16 cellular contexts compared by ENCODE assay signal in genomic region chr3:95172144-95172543, GRCh38.
"Had no signal": no experiment of that assay in that cellular context is flagged by ENCODE, and none has a peak within 500 bp of the region (broad histone marks: within the 10 kb centered on the region; RNA-seq: fewer than 3 reads in every experiment).

No MANE protein-coding gene starts in this region.

- H3K36me3 ChIP-seq: esophagus squamous epithelium, gastroesophageal sphincter, right atrium auricular region had no signal

- H3K9me3 ChIP-seq: esophagus squamous epithelium, gastroesophageal sphincter, right atrium auricular region had no signal

- ATAC-seq: gastroesophageal sphincter, left colon, left ventricle myocardium superior had no signal

- H3K27ac Mint-ChIP-seq: immature natural killer cell, naive B cell, nephron had no signal

- H3K4me3 Mint-ChIP-seq: immature natural killer cell, naive B cell, nephron had no signal

- DNase-seq: effector memory CD4-positive, alpha-beta T cell; esophagus squamous epithelium; foreskin fibroblast; immature natural killer cell; left colon; left ventricle myocardium superior; naive B cell; small intestine; stimulated activated CD4-positive, alpha-beta T cell treated with anti-CD3 and anti-CD28 coated beads, Interleukin-12 subunit alpha, Interleukin-12 subunit beta, amount 100 ng/mL, for 4 hours; stimulated activated naive CD4-positive, alpha-beta T cell treated with Interleukin-2 at 50 U/mL for 16 hours; trophoblast cell had no signal

- H3K4me1 Mint-ChIP-seq: immature natural killer cell, naive B cell, nephron had no signal

- H3K36me3 Mint-ChIP-seq: immature natural killer cell, naive B cell had no signal

- H3K27ac ChIP-seq: epithelial cell of prostate, esophagus squamous epithelium, gastroesophageal sphincter, right atrium auricular region had no signal

- H3K4me1 ChIP-seq: esophagus squamous epithelium, gastroesophageal sphincter, right atrium auricular region had no signal

- H3K9me3 Mint-ChIP-seq: nephron had no signal

- FAIRE-seq: keratinocyte, small intestine had no signal

- H3K27me3 Mint-ChIP-seq: naive B cell had no signal

- H3K4me3 ChIP-seq: esophagus squamous epithelium, gastroesophageal sphincter, right atrium auricular region had no signal

- H3K27me3 ChIP-seq: esophagus squamous epithelium, gastroesophageal sphincter, right atrium auricular region had no signal
